In the genomic region with DNA sequence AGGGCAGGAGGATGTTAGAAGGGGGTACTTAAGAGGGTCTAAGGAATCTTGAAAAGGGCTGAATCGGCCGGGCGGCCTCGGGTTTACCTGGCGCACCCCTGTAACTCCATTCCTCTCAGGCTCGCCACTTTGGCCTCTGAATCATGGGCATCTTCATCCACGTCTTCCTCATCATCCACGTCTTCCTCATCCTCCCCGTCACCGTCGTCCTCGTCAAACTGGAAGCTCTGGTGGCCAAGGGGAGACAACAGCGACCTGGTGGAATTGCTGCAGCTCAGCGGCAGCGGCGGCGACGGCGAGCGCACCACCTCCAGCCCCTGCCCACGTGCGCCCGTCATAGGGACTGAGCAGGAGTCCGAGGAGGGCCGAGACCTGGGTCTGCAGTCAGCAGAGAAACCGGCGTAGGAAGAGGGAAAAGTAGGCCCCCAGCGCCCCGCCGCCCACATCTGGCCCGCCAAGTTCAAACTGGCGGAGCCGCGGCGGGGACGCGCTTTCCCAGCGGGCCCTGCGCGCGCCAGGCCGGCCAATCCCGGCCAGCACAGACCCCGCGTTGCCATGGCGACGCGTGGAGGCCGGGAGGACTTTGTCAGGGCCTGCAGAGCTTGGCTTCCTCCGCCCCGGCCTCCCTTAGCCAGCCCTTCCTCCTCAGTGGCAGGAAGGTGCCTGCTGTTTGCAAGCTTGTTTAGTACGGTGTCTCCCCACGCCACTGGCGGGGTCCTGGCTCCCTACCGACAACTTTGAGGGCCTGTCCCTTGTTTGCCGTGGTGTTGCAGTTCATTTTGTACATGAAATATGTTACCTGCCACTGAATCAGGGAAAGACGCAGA, we compare ENCODE assay signal across 1 cellular context.
TF ChIP-seq lines count a peak whose summit lies in the region.

A gene with protein sequence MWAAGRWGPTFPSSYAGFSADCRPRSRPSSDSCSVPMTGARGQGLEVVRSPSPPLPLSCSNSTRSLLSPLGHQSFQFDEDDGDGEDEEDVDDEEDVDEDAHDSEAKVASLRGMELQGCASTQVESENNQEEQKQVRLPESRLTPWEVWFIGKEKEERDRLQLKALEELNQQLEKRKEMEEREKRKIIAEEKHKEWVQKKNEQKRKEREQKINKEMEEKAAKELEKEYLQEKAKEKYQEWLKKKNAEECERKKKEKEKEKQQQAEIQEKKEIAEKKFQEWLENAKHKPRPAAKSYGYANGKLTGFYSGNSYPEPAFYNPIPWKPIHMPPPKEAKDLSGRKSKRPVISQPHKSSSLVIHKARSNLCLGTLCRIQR (minus strand): TSS at position 467 of the 827 bp plus-strand sequence. CDS start 21 bp downstream, at position 446.

TF ChIP-seq in WTC11, 78 proteins besides CTCF, POLR2A, EP300 and RAD21 (continued from another document):
- TF ChIP-seq, protein P1, sequence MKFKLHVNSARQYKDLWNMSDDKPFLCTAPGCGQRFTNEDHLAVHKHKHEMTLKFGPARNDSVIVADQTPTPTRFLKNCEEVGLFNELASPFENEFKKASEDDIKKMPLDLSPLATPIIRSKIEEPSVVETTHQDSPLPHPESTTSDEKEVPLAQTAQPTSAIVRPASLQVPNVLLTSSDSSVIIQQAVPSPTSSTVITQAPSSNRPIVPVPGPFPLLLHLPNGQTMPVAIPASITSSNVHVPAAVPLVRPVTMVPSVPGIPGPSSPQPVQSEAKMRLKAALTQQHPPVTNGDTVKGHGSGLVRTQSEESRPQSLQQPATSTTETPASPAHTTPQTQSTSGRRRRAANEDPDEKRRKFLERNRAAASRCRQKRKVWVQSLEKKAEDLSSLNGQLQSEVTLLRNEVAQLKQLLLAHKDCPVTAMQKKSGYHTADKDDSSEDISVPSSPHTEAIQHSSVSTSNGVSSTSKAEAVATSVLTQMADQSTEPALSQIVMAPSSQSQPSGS (CRISPR knock-in tag; IDR thresholded peaks at IDR 0.05; ENCODE audit: borderline replicate concordance, low read depth) = no peak
- TF ChIP-seq NFYB (CRISPR knock-in tag; conservative IDR thresholded peaks at IDR 0.05; ENCODE audit: low read depth) (no peak; the same call in 1 of the 2 replicates), GTF2I (CRISPR knock-in tag; conservative IDR thresholded peaks at IDR 0.05) (no peak), IRF2 (CRISPR knock-in tag; IDR thresholded peaks at IDR 0.05; ENCODE audit: borderline replicate concordance, low read depth) (no peak), NR3C1 (CRISPR knock-in tag; conservative IDR thresholded peaks at IDR 0.05; ENCODE audit: low read depth) (no peak), MXD4 (CRISPR knock-in tag; IDR thresholded peaks at IDR 0.05; ENCODE audit: borderline replicate concordance) (no peak), NFATC4 (CRISPR knock-in tag; IDR thresholded peaks at IDR 0.05) (peak; percentile 84), ZNF138 (CRISPR knock-in tag; conservative IDR thresholded peaks at IDR 0.05) (no peak)
- TF ChIP-seq, protein P2, sequence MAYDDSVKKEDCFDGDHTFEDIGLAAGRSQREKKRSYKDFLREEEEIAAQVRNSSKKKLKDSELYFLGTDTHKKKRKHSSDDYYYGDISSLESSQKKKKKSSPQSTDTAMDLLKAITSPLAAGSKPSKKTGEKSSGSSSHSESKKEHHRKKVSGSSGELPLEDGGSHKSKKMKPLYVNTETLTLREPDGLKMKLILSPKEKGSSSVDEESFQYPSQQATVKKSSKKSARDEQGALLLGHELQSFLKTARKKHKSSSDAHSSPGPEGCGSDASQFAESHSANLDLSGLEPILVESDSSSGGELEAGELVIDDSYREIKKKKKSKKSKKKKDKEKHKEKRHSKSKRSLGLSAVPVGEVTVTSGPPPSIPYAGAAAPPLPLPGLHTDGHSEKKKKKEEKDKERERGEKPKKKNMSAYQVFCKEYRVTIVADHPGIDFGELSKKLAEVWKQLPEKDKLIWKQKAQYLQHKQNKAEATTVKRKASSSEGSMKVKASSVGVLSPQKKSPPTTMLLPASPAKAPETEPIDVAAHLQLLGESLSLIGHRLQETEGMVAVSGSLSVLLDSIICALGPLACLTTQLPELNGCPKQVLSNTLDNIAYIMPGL (CRISPR knock-in tag; IDR thresholded peaks at IDR 0.05) = peak; percentile 88
- TF ChIP-seq, protein P3, sequence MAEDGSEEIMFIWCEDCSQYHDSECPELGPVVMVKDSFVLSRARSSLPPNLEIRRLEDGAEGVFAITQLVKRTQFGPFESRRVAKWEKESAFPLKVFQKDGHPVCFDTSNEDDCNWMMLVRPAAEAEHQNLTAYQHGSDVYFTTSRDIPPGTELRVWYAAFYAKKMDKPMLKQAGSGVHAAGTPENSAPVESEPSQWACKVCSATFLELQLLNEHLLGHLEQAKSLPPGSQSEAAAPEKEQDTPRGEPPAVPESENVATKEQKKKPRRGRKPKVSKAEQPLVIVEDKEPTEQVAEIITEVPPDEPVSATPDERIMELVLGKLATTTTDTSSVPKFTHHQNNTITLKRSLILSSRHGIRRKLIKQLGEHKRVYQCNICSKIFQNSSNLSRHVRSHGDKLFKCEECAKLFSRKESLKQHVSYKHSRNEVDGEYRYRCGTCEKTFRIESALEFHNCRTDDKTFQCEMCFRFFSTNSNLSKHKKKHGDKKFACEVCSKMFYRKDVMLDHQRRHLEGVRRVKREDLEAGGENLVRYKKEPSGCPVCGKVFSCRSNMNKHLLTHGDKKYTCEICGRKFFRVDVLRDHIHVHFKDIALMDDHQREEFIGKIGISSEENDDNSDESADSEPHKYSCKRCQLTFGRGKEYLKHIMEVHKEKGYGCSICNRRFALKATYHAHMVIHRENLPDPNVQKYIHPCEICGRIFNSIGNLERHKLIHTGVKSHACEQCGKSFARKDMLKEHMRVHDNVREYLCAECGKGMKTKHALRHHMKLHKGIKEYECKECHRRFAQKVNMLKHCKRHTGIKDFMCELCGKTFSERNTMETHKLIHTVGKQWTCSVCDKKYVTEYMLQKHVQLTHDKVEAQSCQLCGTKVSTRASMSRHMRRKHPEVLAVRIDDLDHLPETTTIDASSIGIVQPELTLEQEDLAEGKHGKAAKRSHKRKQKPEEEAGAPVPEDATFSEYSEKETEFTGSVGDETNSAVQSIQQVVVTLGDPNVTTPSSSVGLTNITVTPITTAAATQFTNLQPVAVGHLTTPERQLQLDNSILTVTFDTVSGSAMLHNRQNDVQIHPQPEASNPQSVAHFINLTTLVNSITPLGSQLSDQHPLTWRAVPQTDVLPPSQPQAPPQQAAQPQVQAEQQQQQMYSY (CRISPR knock-in tag; IDR thresholded peaks at IDR 0.05) = no peak
- TF ChIP-seq, protein P4, sequence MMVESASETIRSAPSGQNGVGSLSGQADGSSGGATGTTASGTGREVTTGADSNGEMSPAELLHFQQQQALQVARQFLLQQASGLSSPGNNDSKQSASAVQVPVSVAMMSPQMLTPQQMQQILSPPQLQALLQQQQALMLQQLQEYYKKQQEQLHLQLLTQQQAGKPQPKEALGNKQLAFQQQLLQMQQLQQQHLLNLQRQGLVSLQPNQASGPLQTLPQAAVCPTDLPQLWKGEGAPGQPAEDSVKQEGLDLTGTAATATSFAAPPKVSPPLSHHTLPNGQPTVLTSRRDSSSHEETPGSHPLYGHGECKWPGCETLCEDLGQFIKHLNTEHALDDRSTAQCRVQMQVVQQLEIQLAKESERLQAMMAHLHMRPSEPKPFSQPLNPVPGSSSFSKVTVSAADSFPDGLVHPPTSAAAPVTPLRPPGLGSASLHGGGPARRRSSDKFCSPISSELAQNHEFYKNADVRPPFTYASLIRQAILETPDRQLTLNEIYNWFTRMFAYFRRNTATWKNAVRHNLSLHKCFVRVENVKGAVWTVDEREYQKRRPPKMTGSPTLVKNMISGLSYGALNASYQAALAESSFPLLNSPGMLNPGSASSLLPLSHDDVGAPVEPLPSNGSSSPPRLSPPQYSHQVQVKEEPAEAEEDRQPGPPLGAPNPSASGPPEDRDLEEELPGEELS (CRISPR knock-in tag; IDR thresholded peaks at IDR 0.05) = no peak
